ENCODE assay signal across 23 cellular contexts in genomic region chr18:50310080-50310479, GRCh38.
"Had no signal": no experiment of that assay in that cellular context is flagged by ENCODE, and none has a peak within 500 bp of the region (broad histone marks: within the 10 kb centered on the region; RNA-seq: fewer than 3 reads in every experiment).

No MANE protein-coding gene starts in this region.

- H3K4me3 Mint-ChIP-seq: activated CD8-positive, alpha-beta T cell treated with anti-CD3 and anti-CD28 coated beads, Interleukin-2, amount 10 ng/mL, durations not matched to agents 7 days and 5 days; activated naive CD8-positive, alpha-beta T cell treated with anti-CD3 and anti-CD28 coated beads, Interleukin-2, amount 10 ng/mL, durations not matched to agents 7 days and 5 days; T-cell had no signal

- H3K27ac Mint-ChIP-seq: activated CD8-positive, alpha-beta T cell treated with anti-CD3 and anti-CD28 coated beads, Interleukin-2, amount 10 ng/mL, durations not matched to agents 7 days and 5 days; T-cell had no signal

- H3K4me1 ChIP-seq: Peyer's patch had no signal

- H3K27me3 ChIP-seq: MG63, Peyer's patch had no signal

- H3K9me3 ChIP-seq: adrenal gland, Peyer's patch had no signal

- DNase-seq: activated CD4-positive, alpha-beta T cell treated with anti-CD3 and anti-CD28 coated beads for 48 hours; activated CD4-positive, alpha-beta T cell treated with anti-CD3 and anti-CD28 coated beads, Interleukin-2, amount 50 U/mL, for 4 hours; activated CD8-positive, alpha-beta memory T cell treated with anti-CD3 and anti-CD28 coated beads, Interleukin-2, amount 50 U/mL, for 48 hours; activated CD8-positive, alpha-beta T cell treated with anti-CD3 and anti-CD28 coated beads, Interleukin-2, amount 10 ng/mL, durations not matched to agents 7 days and 5 days; activated naive CD4-positive, alpha-beta T cell treated with anti-CD3 and anti-CD28 coated beads, Interleukin-2, amount 50 U/mL, for 16 hours; activated naive CD8-positive, alpha-beta T cell treated with anti-CD3 and anti-CD28 coated beads, Interleukin-2, amount 10 ng/mL, durations not matched to agents 7 days and 5 days; activated T-cell treated with anti-CD3 and anti-CD28 coated beads, Interleukin-2, amount 50 U/mL, for 1 hour; adrenal gland; anterior cingulate cortex; cerebellar nuclear complex; KBM-7; MG63; NCI-H1105; NCI-H1436; NCI-H1694 treated with DMSO at 0.1 percent for 48 hours; NCI-H2029 treated with DMSO at 0.1 percent for 48 hours; NCI-H510A treated with DMSO at 0.1 percent for 48 hours; NCI-H69; Peyer's patch; SHP77; T-cell had no signal

- H3K36me3 ChIP-seq: adrenal gland, MG63, Peyer's patch had no signal

- H3K27ac ChIP-seq: adrenal gland, Peyer's patch, SK-N-MC had no signal

- H3K36me3 Mint-ChIP-seq: T-cell had no signal

- H3K4me3 ChIP-seq: adrenal gland, MG63, Peyer's patch, SK-N-MC had no signal

- ATAC-seq: activated CD4-positive, CD25-positive, alpha-beta regulatory T cell treated with anti-CD3 and anti-CD28 coated beads, Interleukin-2, amount 50 U/mL, for 24 hours; activated CD8-positive, alpha-beta T cell treated with anti-CD3 and anti-CD28 coated beads, Interleukin-2, amount 10 ng/mL, durations not matched to agents 7 days and 5 days; T-cell had no signal
